In the genomic region with DNA sequence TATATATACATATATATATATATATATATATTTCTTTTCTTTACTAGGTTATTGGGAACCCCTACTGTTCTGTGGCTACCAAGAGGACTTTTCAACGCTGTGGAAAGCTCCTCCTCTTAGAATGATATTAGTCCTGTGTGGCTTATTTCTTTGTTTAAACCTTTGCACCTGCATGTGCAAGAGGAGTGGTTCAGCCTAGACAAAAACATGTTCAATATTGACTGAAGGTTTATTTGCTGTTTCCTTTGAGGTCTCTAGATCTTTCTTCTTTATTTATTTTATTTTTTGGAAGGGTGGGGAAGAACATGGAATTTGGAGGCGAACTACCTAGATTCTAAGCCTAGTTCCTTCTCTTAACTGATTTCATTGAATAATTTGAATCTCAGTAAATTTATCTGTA, we compare ENCODE assay signal across 20 cellular contexts.
DNase-seq lines count a peak whose midpoint lies in the region; ATAC-seq lines count a peak whose summit lies in the region.
"Had no signal": no experiment of that assay in that cellular context is flagged by ENCODE, and none has a peak within 500 bp of the region (broad histone marks: within the 10 kb centered on the region; RNA-seq: fewer than 3 reads in every experiment).

No MANE protein-coding gene starts in this region.

- H3K9me3 Mint-ChIP-seq in activated CD4-positive, alpha-beta T cell treated with anti-CD3 and anti-CD28 coated beads for 36 hours (ENCODE audit: low read depth): no peaks in the 10 kb centered on the region
- H3K9me3 Mint-ChIP-seq: stimulated activated naive CD8-positive, alpha-beta T cell treated with anti-CD3 and anti-CD28 coated beads, Interleukin-15, amount 100 ng/mL, for 72 hours had no signal

- POLR2A ChIA-PET in activated CD4-positive, alpha-beta T cell treated with anti-CD3 and anti-CD28 coated beads for 36 hours (lab: Charles Lee): no interaction called here

- H3K36me3 Mint-ChIP-seq in activated CD4-positive, alpha-beta T cell treated with anti-CD3 and anti-CD28 coated beads for 36 hours (ENCODE audit: low read depth): no peaks in the 10 kb centered on the region
- H3K36me3 Mint-ChIP-seq: CD4-positive, alpha-beta memory T cell; natural killer cell had no signal

- H3K27me3 Mint-ChIP-seq in activated CD4-positive, alpha-beta T cell treated with anti-CD3 and anti-CD28 coated beads for 36 hours: no peaks in the 10 kb centered on the region
- H3K27me3 Mint-ChIP-seq: CD4-positive, alpha-beta memory T cell; central memory CD8-positive, alpha-beta T cell had no signal

- peak; percentile 84 for DNase-seq in DMS153 (lab: John Stamatoyannopoulos, UW)
- peak; percentile 68 to 93 for DNase-seq in NCI-H2081 (lab: John Stamatoyannopoulos, UW)
- DNase-seq in NCI-H748 (lab: John Stamatoyannopoulos, UW; ENCODE audit: unreplicated experiment): peak; percentile 87
- DNase-seq in globus pallidus (ENCODE audit: low spot score): peak; percentile 8
- DNase-seq in central memory CD4-positive, alpha-beta T cell: no peak
- no peak for DNase-seq in nucleus accumbens (lab: John Stamatoyannopoulos, UW)
- DNase-seq in activated CD4-positive, alpha-beta T cell treated with anti-CD3 and anti-CD28 coated beads for 36 hours: no peak
- no peak for DNase-seq in activated CD8-positive, alpha-beta memory T cell treated with anti-CD3 and anti-CD28 coated beads, Interleukin-2, amount 50 U/mL, for 48 hours
- DNase-seq: activated CD4-positive, CD25-positive, alpha-beta regulatory T cell treated with anti-CD3 and anti-CD28 coated beads, Interleukin-2, amount 50 U/mL, for 72 hours; activated CD8-positive, alpha-beta T cell treated with anti-CD3 and anti-CD28 coated beads, Interleukin-2, amount 10 ng/mL, durations not matched to agents 7 days and 5 days; activated effector memory CD4-positive, alpha-beta T cell treated with anti-CD3 and anti-CD28 coated beads, Interleukin-2, amount 50 U/mL, for 16 hours; CD4-positive, alpha-beta memory T cell; DMS 273 treated with DMSO at 0.1 percent for 48 hours; Kasumi-1; natural killer cell; NCI-H2171; NCI-H82; stimulated activated naive CD8-positive, alpha-beta T cell treated with anti-CD3 and anti-CD28 coated beads, Interleukin-15, amount 100 ng/mL, for 72 hours; thyroid gland had no signal

- no peak overlapping the region for H3K4me3 Mint-ChIP-seq in activated CD4-positive, alpha-beta T cell treated with anti-CD3 and anti-CD28 coated beads for 36 hours
- H3K4me3 Mint-ChIP-seq: activated CD8-positive, alpha-beta T cell treated with anti-CD3 and anti-CD28 coated beads, Interleukin-2, amount 10 ng/mL, durations not matched to agents 7 days and 5 days; CD4-positive, alpha-beta memory T cell; central memory CD8-positive, alpha-beta T cell; natural killer cell; stimulated activated naive CD8-positive, alpha-beta T cell treated with anti-CD3 and anti-CD28 coated beads, Interleukin-15, amount 100 ng/mL, for 72 hours had no signal

- H3K4me1 Mint-ChIP-seq in activated CD4-positive, alpha-beta T cell treated with anti-CD3 and anti-CD28 coated beads for 36 hours: no peaks in the 10 kb centered on the region
- H3K4me1 Mint-ChIP-seq: CD4-positive, alpha-beta memory T cell; central memory CD8-positive, alpha-beta T cell; natural killer cell; stimulated activated naive CD8-positive, alpha-beta T cell treated with anti-CD3 and anti-CD28 coated beads, Interleukin-15, amount 100 ng/mL, for 72 hours had no signal

- H3K27ac Mint-ChIP-seq in activated CD4-positive, alpha-beta T cell treated with anti-CD3 and anti-CD28 coated beads for 36 hours: no peak overlapping the region
- H3K27ac Mint-ChIP-seq: activated CD8-positive, alpha-beta T cell treated with anti-CD3 and anti-CD28 coated beads, Interleukin-2, amount 10 ng/mL, durations not matched to agents 7 days and 5 days; CD4-positive, alpha-beta memory T cell; natural killer cell; stimulated activated naive CD8-positive, alpha-beta T cell treated with anti-CD3 and anti-CD28 coated beads, Interleukin-15, amount 100 ng/mL, for 72 hours had no signal

- intact Hi-C loops in activated CD4-positive, alpha-beta T cell treated with anti-CD3 and anti-CD28 coated beads for 36 hours (cut with DNase I, micrococcal nuclease): loop anchor here (1.0 to 10.0 kb wide), 4 partner anchors 259 to 333 kb away; a partner anchor contains a TSS

- CTCF ChIA-PET in activated CD4-positive, alpha-beta T cell treated with anti-CD3 and anti-CD28 coated beads for 36 hours (lab: Charles Lee): interaction anchor here (2.3 kb wide), 1 partner anchor 260 kb away, joined by 5 read pairs; a partner anchor contains a TSS

- ATAC-seq in activated CD4-positive, alpha-beta T cell treated with anti-CD3 and anti-CD28 coated beads for 36 hours: no peak
- ATAC-seq: activated CD8-positive, alpha-beta T cell treated with anti-CD3 and anti-CD28 coated beads, Interleukin-2, amount 10 ng/mL, durations not matched to agents 7 days and 5 days; natural killer cell; stimulated activated naive CD8-positive, alpha-beta T cell treated with anti-CD3 and anti-CD28 coated beads, Interleukin-15, amount 100 ng/mL, for 72 hours had no signal

Comparison
In these comparisons a context has a peak if more than half of its experiments do, and no peak if none do; other contexts are left out.
1. DNase-seq: peak in DMS153 (single experiment), NCI-H2081 (2 of 2), NCI-H748 (single experiment) and globus pallidus (single experiment); none in central memory CD4-positive, alpha-beta T cell (single experiment), nucleus accumbens (0 of 56), activated CD4-positive, alpha-beta T cell treated with anti-CD3 and anti-CD28 coated beads for 36 hours (single experiment) and activated CD8-positive, alpha-beta memory T cell treated with anti-CD3 and anti-CD28 coated beads, Interleukin-2, amount 50 U/mL, for 48 hours (single experiment).